Comparison of ENCODE assay signal across 15 cellular contexts in the genomic region with DNA sequence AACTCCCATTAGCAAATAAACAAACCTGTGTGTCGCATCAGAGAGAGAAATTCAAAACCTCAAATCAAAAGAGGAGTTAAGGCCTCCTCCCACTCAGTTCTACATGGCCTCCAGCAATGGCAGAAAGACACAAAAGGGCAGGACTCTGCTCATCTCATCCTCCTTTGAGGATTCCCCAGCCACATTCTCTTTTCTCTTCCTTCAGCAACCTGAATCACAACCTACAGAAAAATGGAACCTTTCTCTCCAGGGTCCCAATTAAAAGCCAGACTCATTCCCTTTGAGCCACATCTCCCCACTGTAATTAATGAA. TPM values are rescaled to one million over a fixed set of nuclear protein-coding genes. Genes with fewer than 3 reads are reported as not detected.
A peak's percentile ranks its signal among the peaks of the same experiment; 100 is the strongest.
DNase-seq lines count a peak whose midpoint lies in the region; ATAC-seq and TF ChIP-seq lines count a peak whose summit lies in the region.
"Had no signal": no experiment of that assay in that cellular context is flagged by ENCODE, and none has a peak within 500 bp of the region (broad histone marks: within the 10 kb centered on the region; RNA-seq: fewer than 3 reads in every experiment).

No MANE protein-coding gene starts in this region.

- no peaks in the 10 kb centered on the region for H3K9me3 ChIP-seq in Karpas-422 (ENCODE audit: low read length)
- no peaks in the 10 kb centered on the region for H3K9me3 ChIP-seq in parathyroid adenoma (ENCODE audit: control insufficient read depth, low read length)
- H3K9me3 ChIP-seq: psoas muscle, thoracic aorta had no signal

- in situ Hi-C loops in brain microvascular endothelial cell (cut with HindIII; ENCODE audit: low pct_ligation_motif_present, low sequenced_read_pairs): no loop called here

- H3K27ac Mint-ChIP-seq in T-helper 2 cell treated with Interferon-gamma antibody and Interleukin-4, amounts not matched to agents 5 μg/mL and 100 μg/mL, for 36 hours: no peak overlapping the region

- H3K27me3 ChIP-seq in Karpas-422 (ENCODE audit: low read length): no peaks in the 10 kb centered on the region
- no peaks in the 10 kb centered on the region for H3K27me3 ChIP-seq in brain microvascular endothelial cell (replicated peaks)
- no peaks in the 10 kb centered on the region for H3K27me3 ChIP-seq in parathyroid adenoma (ENCODE audit: control insufficient read depth, insufficient read depth, low read length)

- H3K4me2 ChIP-seq in Karpas-422 (ENCODE audit: low read depth, low read length, poor library complexity, severe bottlenecking) (no peak overlapping the region), parathyroid adenoma (ENCODE audit: low read length) (no peak overlapping the region)

- H3K36me3 ChIP-seq in Karpas-422 (ENCODE audit: insufficient read depth, low read length) (peaks cover 12% of the 10 kb centered on the region; the same call in 1 of the 2 replicates), brain microvascular endothelial cell (replicated peaks) (no peaks in the 10 kb centered on the region), parathyroid adenoma (ENCODE audit: control insufficient read depth, insufficient read depth, low read length) (no peaks in the 10 kb centered on the region)
- H3K36me3 ChIP-seq: thoracic aorta had no signal

- no peak overlapping the region for H3K4me3 ChIP-seq in Karpas-422 (ENCODE audit: low read length)
- H3K4me3 ChIP-seq in brain microvascular endothelial cell (ENCODE audit: low read depth, low read length): no peak overlapping the region
- no peak overlapping the region for H3K4me3 ChIP-seq in parathyroid adenoma (ENCODE audit: low read depth, low read length)
- H3K4me3 ChIP-seq: psoas muscle, thoracic aorta had no signal

- no peaks in the 10 kb centered on the region for H3K9me3 Mint-ChIP-seq in T-helper 2 cell treated with Interferon-gamma antibody and Interleukin-4, amounts not matched to agents 5 μg/mL and 100 μg/mL, for 36 hours

- no peak for DNase-seq in T-helper 2 cell treated with Interferon-gamma antibody and Interleukin-4, amounts not matched to agents 5 μg/mL and 100 μg/mL, for 36 hours (ENCODE audit: low spot score)
- no peak for DNase-seq in T-helper 2 cell
- DNase-seq in Karpas-422: no peak
- DNase-seq in brain microvascular endothelial cell: no peak
- DNase-seq in activated CD4-positive, CD25-positive, alpha-beta regulatory T cell (lab: John Stamatoyannopoulos, UW): no peak
- DNase-seq: activated naive CD4-positive, alpha-beta T cell treated with Interleukin-2 at 50 U/mL for 16 hours; GDM1; NCI-H2171 treated with DMSO at 0.1 percent for 48 hours; psoas muscle had no signal

- H3K4me3 Mint-ChIP-seq in T-helper 2 cell treated with Interferon-gamma antibody and Interleukin-4, amounts not matched to agents 5 μg/mL and 100 μg/mL, for 36 hours: peak overlapping the region; percentile 49
- H3K4me3 Mint-ChIP-seq: brain had no signal

- H3K79me2 ChIP-seq in Karpas-422 (ENCODE audit: low read length) (peaks cover 100% of the 10 kb centered on the region), parathyroid adenoma (peaks cover 30% of the 10 kb centered on the region)

- no peaks in the 10 kb centered on the region for H3K9me2 ChIP-seq in Karpas-422 (replicated peaks; ENCODE audit: insufficient read depth, low read length)

- H3K27me3 Mint-ChIP-seq in T-helper 2 cell treated with Interferon-gamma antibody and Interleukin-4, amounts not matched to agents 5 μg/mL and 100 μg/mL, for 36 hours (ENCODE audit: low read depth): no peaks in the 10 kb centered on the region

- ATAC-seq in GM21367 (IDR thresholded peaks at IDR 0.05; ENCODE audit: unreplicated experiment) (no peak), HG02840 (IDR thresholded peaks at IDR 0.05; ENCODE audit: low FRiP score, unreplicated experiment) (no peak)
- ATAC-seq: left lobe of liver had no signal

- H3K4me1 ChIP-seq in Karpas-422 (ENCODE audit: low read length): peaks cover 98% of the 10 kb centered on the region
- peaks cover 41% of the 10 kb centered on the region for H3K4me1 ChIP-seq in parathyroid adenoma

- peaks cover 81% of the 10 kb centered on the region for H4K20me1 ChIP-seq in Karpas-422 (ENCODE audit: insufficient read depth, low read depth, low read length)

- H3K27ac ChIP-seq in Karpas-422 (ENCODE audit: low read length): peak overlapping the region; percentile 71
- peak overlapping the region; percentile 97 for H3K27ac ChIP-seq in brain microvascular endothelial cell
- H3K27ac ChIP-seq in parathyroid adenoma: peak overlapping the region; percentile 55
- H3K27ac ChIP-seq: thoracic aorta had no signal

- peaks cover 68% of the 10 kb centered on the region for H3K4me1 Mint-ChIP-seq in T-helper 2 cell treated with Interferon-gamma antibody and Interleukin-4, amounts not matched to agents 5 μg/mL and 100 μg/mL, for 36 hours (ENCODE audit: low read depth)

- H2AFZ ChIP-seq in Karpas-422 (ENCODE audit: low read length) (no peak overlapping the region), parathyroid adenoma (peak overlapping the region; percentile 65)

- no peak for TF ChIP-seq CTCF in brain microvascular endothelial cell (IDR thresholded peaks at IDR 0.05; ENCODE audit: low read depth, low read length, missing control alignments)
- no peak for TF ChIP-seq CTCF in parathyroid adenoma (IDR thresholded peaks at IDR 0.05)

- no peak overlapping the region for H3K9ac ChIP-seq in Karpas-422 (ENCODE audit: low read length)
- no peak overlapping the region for H3K9ac ChIP-seq in parathyroid adenoma

- H3K36me3 Mint-ChIP-seq in T-helper 2 cell treated with Interferon-gamma antibody and Interleukin-4, amounts not matched to agents 5 μg/mL and 100 μg/mL, for 36 hours (ENCODE audit: low read depth): peaks cover 34% of the 10 kb centered on the region
- H3K36me3 Mint-ChIP-seq: brain had no signal

RNA-seq across cellular contexts. Expression of a gene that starts 7.9 kb away (rescaled TPM):
- 120 and 149 TPM in 2 replicates for total RNA-seq in Karpas-422 (2014; rRNA removed; shearing (Covaris generic); ENCODE audit: low replicate concordance)
